19 cellular contexts compared by ENCODE assay signal in the genomic region with DNA sequence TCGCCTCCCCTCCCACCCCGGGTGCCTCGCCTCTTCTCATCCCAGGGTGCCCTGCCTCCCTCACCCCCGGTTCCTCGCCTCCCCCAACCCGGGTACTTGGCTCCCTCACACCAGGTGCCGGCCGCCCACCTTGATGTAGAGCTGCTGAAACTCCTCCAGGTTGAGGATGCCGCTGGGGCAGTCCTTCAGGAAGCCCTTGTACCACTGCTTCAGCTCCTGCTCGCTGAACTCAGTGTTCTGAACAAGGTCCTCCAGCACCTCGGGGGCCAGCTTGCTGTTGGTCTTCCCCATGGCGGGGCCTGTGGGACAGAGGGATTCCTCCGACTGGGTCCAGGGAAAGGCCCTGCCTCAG. TPM values are rescaled to one million over a fixed set of nuclear protein-coding genes. Genes with fewer than 3 reads are reported as not detected.
DNase-seq lines count a peak whose midpoint lies in the region; ATAC-seq and TF ChIP-seq lines count a peak whose summit lies in the region.
"Had no signal": no experiment of that assay in that cellular context is flagged by ENCODE, and none has a peak within 500 bp of the region (broad histone marks: within the 10 kb centered on the region; RNA-seq: fewer than 3 reads in every experiment).

No MANE protein-coding gene starts in this region.

- peaks cover 1 to 2% of the 10 kb centered on the region in 2 donors for H3K36me3 Mint-ChIP-seq in activated T-cell treated with anti-CD3 and anti-CD28 coated beads, Interleukin-2, amount 50 U/mL, for 72 hours (ENCODE audit: insufficient read depth in 2 of 2)
- peaks cover 11% of the 10 kb centered on the region for H3K36me3 Mint-ChIP-seq in activated T-cell treated with anti-CD3 and anti-CD28 coated beads, Interleukin-2, amount 50 U/mL, for 4 hours (ENCODE audit: insufficient read depth)
- peaks cover 12% of the 10 kb centered on the region for H3K36me3 Mint-ChIP-seq in CD8-positive, alpha-beta T cell
- no peaks in the 10 kb centered on the region for H3K36me3 Mint-ChIP-seq in stimulated activated effector memory CD8-positive, alpha-beta T cell treated with anti-CD3 and anti-CD28 coated beads, Interleukin-12 subunit alpha, Interleukin-12 subunit beta, amount 100 ng/mL, for 72 hours

- in situ Hi-C loops in brain microvascular endothelial cell (cut with HindIII; ENCODE audit: low pct_ligation_motif_present, low sequenced_read_pairs), result no loop called here

- peaks cover 18% of the 10 kb centered on the region for H3K4me1 Mint-ChIP-seq in activated T-cell treated with anti-CD3 and anti-CD28 coated beads, Interleukin-2, amount 50 U/mL, for 72 hours (ENCODE audit: low read depth)
- peaks cover 38% of the 10 kb centered on the region for H3K4me1 Mint-ChIP-seq in activated T-cell treated with anti-CD3 and anti-CD28 coated beads, Interleukin-2, amount 50 U/mL, for 4 hours (ENCODE audit: low read depth)
- peaks cover 36% of the 10 kb centered on the region for H3K4me1 Mint-ChIP-seq in CD8-positive, alpha-beta T cell (ENCODE audit: low read depth)
- H3K4me1 Mint-ChIP-seq in stimulated activated effector memory CD8-positive, alpha-beta T cell treated with anti-CD3 and anti-CD28 coated beads, Interleukin-12 subunit alpha, Interleukin-12 subunit beta, amount 100 ng/mL, for 72 hours, result peaks cover 7% of the 10 kb centered on the region

- no peak for ATAC-seq in activated T-cell treated with anti-CD3 and anti-CD28 coated beads, Interleukin-2, amount 50 U/mL, for 72 hours (replicated peaks in 1 of 2)
- ATAC-seq in activated T-cell treated with anti-CD3 and anti-CD28 coated beads, Interleukin-2, amount 50 U/mL, for 4 hours, result no peak
- ATAC-seq in CD8-positive, alpha-beta T cell, result no peak
- ATAC-seq in stimulated activated effector memory CD8-positive, alpha-beta T cell treated with anti-CD3 and anti-CD28 coated beads, Interleukin-12 subunit alpha, Interleukin-12 subunit beta, amount 100 ng/mL, for 72 hours, result no peak
- ATAC-seq in HG02678 (IDR thresholded peaks at IDR 0.05; ENCODE audit: unreplicated experiment), result no peak
- ATAC-seq: HepG2 had no signal

- H3K27ac Mint-ChIP-seq in activated T-cell treated with anti-CD3 and anti-CD28 coated beads, Interleukin-2, amount 50 U/mL, for 72 hours, result no peak overlapping the region
- peak overlapping the region; percentile 67 for H3K27ac Mint-ChIP-seq in CD8-positive, alpha-beta T cell
- peak overlapping the region; percentile 48 for H3K27ac Mint-ChIP-seq in stimulated activated effector memory CD8-positive, alpha-beta T cell treated with anti-CD3 and anti-CD28 coated beads, Interleukin-12 subunit alpha, Interleukin-12 subunit beta, amount 100 ng/mL, for 72 hours
- H3K27ac Mint-ChIP-seq: CD14-positive monocyte had no signal

- no peak for DNase-seq in activated T-cell treated with anti-CD3 and anti-CD28 coated beads, Interleukin-2, amount 50 U/mL, for 72 hours
- DNase-seq in activated T-cell treated with anti-CD3 and anti-CD28 coated beads, Interleukin-2, amount 50 U/mL, for 4 hours, result no peak
- no peak for DNase-seq in CD8-positive, alpha-beta T cell
- peak; percentile 10 for DNase-seq in activated T-helper 9 cell treated with anti-CD3 and anti-CD28 coated beads, Interleukin-2, amount 50 U/mL, for 16 hours (ENCODE audit: low read depth)
- no peak for DNase-seq in stimulated activated effector memory CD8-positive, alpha-beta T cell treated with anti-CD3 and anti-CD28 coated beads, Interleukin-12 subunit alpha, Interleukin-12 subunit beta, amount 100 ng/mL, for 72 hours (ENCODE audit: low spot score in 2 of 2)
- DNase-seq in brain microvascular endothelial cell (no peak), NCI-H1417 treated with DMSO at 0.1 percent for 48 hours (lab: John Stamatoyannopoulos, UW) (no peak)
- DNase-seq: 8988T; GF-D8; KBM-7; NCI-H1105; NCI-H510A; NCI-H748 treated with DMSO at 0.1 percent for 48 hours; NK-92 treated with Interleukin-12 subunit alpha and Interleukin-12 subunit beta, amount 100 ng/mL, for 24 hours; Peyer's patch had no signal

- CTCF ChIA-PET in CD8-positive, alpha-beta T cell (lab: Charles Lee), result interaction anchor here (0.7 to 1.6 kb wide), 3 partner anchors 8 to 12 kb away, joined by 3 to 5 read pairs (median 4); no protein-coding TSS in a partner anchor

- H3K9me3 Mint-ChIP-seq in activated T-cell treated with anti-CD3 and anti-CD28 coated beads, Interleukin-2, amount 50 U/mL, for 72 hours, result no peaks in the 10 kb centered on the region
- no peaks in the 10 kb centered on the region for H3K9me3 Mint-ChIP-seq in activated T-cell treated with anti-CD3 and anti-CD28 coated beads, Interleukin-2, amount 50 U/mL, for 4 hours
- H3K9me3 Mint-ChIP-seq in CD8-positive, alpha-beta T cell, result no peaks in the 10 kb centered on the region
- no peaks in the 10 kb centered on the region for H3K9me3 Mint-ChIP-seq in stimulated activated effector memory CD8-positive, alpha-beta T cell treated with anti-CD3 and anti-CD28 coated beads, Interleukin-12 subunit alpha, Interleukin-12 subunit beta, amount 100 ng/mL, for 72 hours

- POLR2A ChIA-PET in CD8-positive, alpha-beta T cell (lab: Charles Lee), result interaction anchor here (1.2 to 1.9 kb wide), 2 partner anchors 11 to 12 kb away, joined by 3 to 5 read pairs; partner anchors contain the start of gene NT5C1A

- H3K4me3 Mint-ChIP-seq in activated T-cell treated with anti-CD3 and anti-CD28 coated beads, Interleukin-2, amount 50 U/mL, for 72 hours, result peak overlapping the region; percentile 24 to 48
- no peak overlapping the region for H3K4me3 Mint-ChIP-seq in activated T-cell treated with anti-CD3 and anti-CD28 coated beads, Interleukin-2, amount 50 U/mL, for 4 hours
- no peak overlapping the region for H3K4me3 Mint-ChIP-seq in CD8-positive, alpha-beta T cell
- peak overlapping the region; percentile 52 for H3K4me3 Mint-ChIP-seq in stimulated activated effector memory CD8-positive, alpha-beta T cell treated with anti-CD3 and anti-CD28 coated beads, Interleukin-12 subunit alpha, Interleukin-12 subunit beta, amount 100 ng/mL, for 72 hours

- no peaks in the 10 kb centered on the region for H3K9me3 ChIP-seq in CD8-positive, alpha-beta T cell (ENCODE audit: low read length)
- H3K9me3 ChIP-seq: HAP-1, Peyer's patch had no signal

- H3K4me1 ChIP-seq in CD8-positive, alpha-beta T cell (ENCODE audit: insufficient read depth, low read length), result peaks cover 28% of the 10 kb centered on the region
- H3K4me1 ChIP-seq: HAP-1 had no signal

- H3K27ac ChIP-seq in CD8-positive, alpha-beta T cell (ENCODE audit: low read depth, low read length), result no peak overlapping the region
- no peak overlapping the region for H3K27ac ChIP-seq in brain microvascular endothelial cell
- H3K27ac ChIP-seq: Peyer's patch had no signal

- TF ChIP-seq CTCF in CD8-positive, alpha-beta T cell (IDR thresholded peaks at IDR 0.05), result no peak
- TF ChIP-seq CTCF in brain microvascular endothelial cell (IDR thresholded peaks at IDR 0.05; ENCODE audit: low read depth, low read length, missing control alignments), result no peak

- peaks cover 36% of the 10 kb centered on the region for H3K27me3 Mint-ChIP-seq in activated T-cell treated with anti-CD3 and anti-CD28 coated beads, Interleukin-2, amount 50 U/mL, for 72 hours (ENCODE audit: low read depth)
- peaks cover 13% of the 10 kb centered on the region for H3K27me3 Mint-ChIP-seq in activated T-cell treated with anti-CD3 and anti-CD28 coated beads, Interleukin-2, amount 50 U/mL, for 4 hours (ENCODE audit: low read depth)
- H3K27me3 Mint-ChIP-seq in CD8-positive, alpha-beta T cell (ENCODE audit: low read depth), result peaks cover 24% of the 10 kb centered on the region

- H3K4me3 ChIP-seq in CD8-positive, alpha-beta T cell (ENCODE audit: low read depth, low read length), result no peak overlapping the region
- H3K4me3 ChIP-seq in brain microvascular endothelial cell (ENCODE audit: low read depth, low read length), result no peak overlapping the region
- H3K4me3 ChIP-seq: HAP-1 had no signal

- H3K27me3 ChIP-seq in CD8-positive, alpha-beta T cell (ENCODE audit: insufficient read depth, low read length), result no peaks in the 10 kb centered on the region
- H3K27me3 ChIP-seq in brain microvascular endothelial cell (replicated peaks), result peaks cover 65% of the 10 kb centered on the region

- H3K36me3 ChIP-seq in CD8-positive, alpha-beta T cell (ENCODE audit: insufficient read depth, low read length), result no peaks in the 10 kb centered on the region
- no peaks in the 10 kb centered on the region for H3K36me3 ChIP-seq in brain microvascular endothelial cell (replicated peaks)
- H3K36me3 ChIP-seq: HAP-1, Peyer's patch had no signal

- intact Hi-C loops in CD8-positive, alpha-beta T cell (cut with DNase I, micrococcal nuclease), result no loop called here

RNA-seq across cellular contexts. Expression of gene HPCAL4, which starts 6.9 kb away (rescaled TPM):
- total RNA-seq in activated T-cell treated with anti-CD3 and anti-CD28 coated beads, Interleukin-2, amount 50 U/mL, for 72 hours, result under 1 TPM; 0.35 to 0.86 TPM
- under 1 TPM; 0.05 to 0.38 (median 0.33) TPM for total RNA-seq in activated T-cell treated with anti-CD3 and anti-CD28 coated beads, Interleukin-2, amount 50 U/mL, for 4 hours
- total RNA-seq in CD8-positive, alpha-beta T cell, result 10 to 100 TPM; 12.1 to 12.8 TPM
- total RNA-seq: HepG2 had no signal

RNA-seq across cellular contexts. Expression of gene NT5C1A, which starts 12.4 kb away (rescaled TPM):
- total RNA-seq in activated T-cell treated with anti-CD3 and anti-CD28 coated beads, Interleukin-2, amount 50 U/mL, for 72 hours, result under 1 TPM in 1 of 2 donors, not detected in 1; 0.29 TPM
- total RNA-seq in activated T-cell treated with anti-CD3 and anti-CD28 coated beads, Interleukin-2, amount 50 U/mL, for 4 hours, result not detected
- total RNA-seq in CD8-positive, alpha-beta T cell, result under 1 TPM; 0.31 to 0.68 TPM
- total RNA-seq: HepG2, Peyer's patch had no signal

RNA-seq across cellular contexts. Expression of gene HEYL, which starts 44.8 kb away (rescaled TPM):
- total RNA-seq in activated T-cell treated with anti-CD3 and anti-CD28 coated beads, Interleukin-2, amount 50 U/mL, for 72 hours, result under 1 TPM; 0.32 to 0.89 TPM
- total RNA-seq in activated T-cell treated with anti-CD3 and anti-CD28 coated beads, Interleukin-2, amount 50 U/mL, for 4 hours, result under 1 TPM; 0.05 to 0.11 (median 0.08) TPM
- not detected for total RNA-seq in CD8-positive, alpha-beta T cell

RNA-seq across cellular contexts. Expression of gene PPIE, which starts 54.4 kb away (rescaled TPM):
- 10 to 100 TPM; 47.3 to 54.6 TPM for total RNA-seq in activated T-cell treated with anti-CD3 and anti-CD28 coated beads, Interleukin-2, amount 50 U/mL, for 72 hours
- total RNA-seq in activated T-cell treated with anti-CD3 and anti-CD28 coated beads, Interleukin-2, amount 50 U/mL, for 4 hours, result 10 to 100 TPM; 54.0 to 65.4 (median 63.2) TPM
- total RNA-seq in CD8-positive, alpha-beta T cell, result 10 to 100 TPM; 43.6 to 46.7 TPM

Comparison
In these comparisons a context has a peak if more than half of its experiments do, and no peak if none do; other contexts are left out.
1. H3K4me3 Mint-ChIP-seq: peak in activated T-cell treated with anti-CD3 and anti-CD28 coated beads, Interleukin-2, amount 50 U/mL, for 72 hours (2 of 2) and stimulated activated effector memory CD8-positive, alpha-beta T cell treated with anti-CD3 and anti-CD28 coated beads, Interleukin-12 subunit alpha, Interleukin-12 subunit beta, amount 100 ng/mL, for 72 hours (single experiment); none in activated T-cell treated with anti-CD3 and anti-CD28 coated beads, Interleukin-2, amount 50 U/mL, for 4 hours (single experiment) and CD8-positive, alpha-beta T cell (single experiment).
2. RNA of gene HPCAL4, which starts 6.9 kb away (total RNA-seq): 12.1 to 12.8 TPM in CD8-positive, alpha-beta T cell; 0.35 to 0.86 TPM in activated T-cell treated with anti-CD3 and anti-CD28 coated beads, Interleukin-2, amount 50 U/mL, for 72 hours and 0.05 to 0.38 TPM in activated T-cell treated with anti-CD3 and anti-CD28 coated beads, Interleukin-2, amount 50 U/mL, for 4 hours; every median in the first group is over 4 times any median in the second.